35 cellular contexts compared by ENCODE assay signal in genomic region chr1:208039536-208040332, GRCh38.
"Had no signal": no experiment of that assay in that cellular context is flagged by ENCODE, and none has a peak within 500 bp of the region (broad histone marks: within the 10 kb centered on the region; RNA-seq: fewer than 3 reads in every experiment).

No MANE protein-coding gene starts in this region.

- H3K27ac ChIP-seq: ascending aorta, cardiac muscle cell, VCaP had no signal

- H3K4me3 ChIP-seq: ascending aorta, cardiac muscle cell had no signal

- H3K27me3 Mint-ChIP-seq: activated B cell treated with CpG ODN at 0.5 μM for 24 hours; activated CD4-positive, alpha-beta memory T cell treated with anti-CD3 and anti-CD28 coated beads for 36 hours; activated CD8-positive, alpha-beta T cell treated with anti-CD3 and anti-CD28 coated beads for 36 hours; activated naive CD8-positive, alpha-beta T cell; activated naive CD8-positive, alpha-beta T cell treated with anti-CD3 and anti-CD28 coated beads, Interleukin-2, amount 50 U/mL, for 24 hours; brain had no signal

- H3K4me1 Mint-ChIP-seq: activated B cell treated with CpG ODN at 0.5 μM for 24 hours; activated naive CD4-positive, alpha-beta T cell treated with anti-CD3 and anti-CD28 coated beads, Interleukin-2, amount 50 U/mL, for 24 hours; activated naive CD8-positive, alpha-beta T cell treated with anti-CD3 and anti-CD28 coated beads, Interleukin-2, amount 50 U/mL, for 24 hours; central memory CD8-positive, alpha-beta T cell had no signal

- H3K36me3 Mint-ChIP-seq: activated CD4-positive, alpha-beta memory T cell treated with anti-CD3 and anti-CD28 coated beads for 36 hours; activated naive CD4-positive, alpha-beta T cell treated with anti-CD3 and anti-CD28 coated beads, Interleukin-2, amount 10 ng/mL, durations not matched to agents 7 days and 5 days; activated naive CD4-positive, alpha-beta T cell treated with anti-CD3 and anti-CD28 coated beads, Interleukin-2, amount 50 U/mL, for 24 hours; activated naive CD8-positive, alpha-beta T cell; activated naive CD8-positive, alpha-beta T cell treated with anti-CD3 and anti-CD28 coated beads, Interleukin-2, amount 10 ng/mL, durations not matched to agents 7 days and 5 days had no signal

- ATAC-seq: activated CD8-positive, alpha-beta T cell treated with anti-CD3 and anti-CD28 coated beads for 36 hours; activated naive CD8-positive, alpha-beta T cell treated with anti-CD3 and anti-CD28 coated beads, Interleukin-2, amount 50 U/mL, for 24 hours had no signal

- DNase-seq: activated B cell treated with CpG ODN at 0.5 μM for 24 hours; activated CD4-positive, alpha-beta memory T cell treated with anti-CD3 and anti-CD28 coated beads for 36 hours; activated CD4-positive, alpha-beta T cell treated with anti-CD3 and anti-CD28 coated beads for 4 hours; activated CD4-positive, alpha-beta T cell treated with anti-CD3 and anti-CD28 coated beads, Interleukin-2, amount 10 ng/mL, durations not matched to agents 24 days and 14 days; activated CD4-positive, alpha-beta T cell treated with anti-CD3 and anti-CD28 coated beads, Interleukin-2, amount 50 U/mL, for 1 hour; activated CD4-positive, alpha-beta T cell treated with anti-CD3 and anti-CD28 coated beads, Interleukin-2, amount 50 U/mL, for 4 hours; activated CD4-positive, CD25-positive, alpha-beta regulatory T cell treated with anti-CD3 and anti-CD28 coated beads, Interleukin-2, amount 50 U/mL, for 72 hours; activated CD8-positive, alpha-beta memory T cell treated with anti-CD3 and anti-CD28 coated beads, Interleukin-2, amount 50 U/mL, for 4 hours; activated CD8-positive, alpha-beta T cell treated with anti-CD3 and anti-CD28 coated beads for 36 hours; activated effector memory CD4-positive, alpha-beta T cell treated with Interleukin-2 at 50 U/mL for 16 hours; activated gamma-delta T cell; activated naive CD4-positive, alpha-beta T cell treated with anti-CD3 and anti-CD28 coated beads, Interleukin-2, amount 10 ng/mL, durations not matched to agents 7 days and 5 days; activated naive CD4-positive, alpha-beta T cell treated with Interleukin-2 at 50 U/mL for 16 hours; activated naive CD8-positive, alpha-beta T cell treated with anti-CD3 and anti-CD28 coated beads, Interleukin-2, amount 10 ng/mL, durations not matched to agents 7 days and 5 days; activated naive CD8-positive, alpha-beta T cell treated with anti-CD3 and anti-CD28 coated beads, Interleukin-2, amount 50 U/mL, for 24 hours; activated T-cell treated with anti-CD3 and anti-CD28 coated beads for 4 hours; activated T-cell treated with anti-CD3 and anti-CD28 coated beads, Interleukin-2, amount 50 U/mL, for 1 hour; activated T-cell treated with anti-CD3 and anti-CD28 coated beads, Interleukin-2, amount 50 U/mL, for 48 hours; amygdala; anterior cingulate cortex; caudate nucleus; cerebellar nuclear complex; T-helper 1 cell; T-helper 2 cell; T-helper 9 cell had no signal

- H3K27me3 ChIP-seq: ascending aorta, cardiac muscle cell had no signal

- H3K4me3 Mint-ChIP-seq: activated B cell treated with CpG ODN at 0.5 μM for 24 hours; activated CD4-positive, alpha-beta memory T cell treated with anti-CD3 and anti-CD28 coated beads for 36 hours; activated CD4-positive, alpha-beta T cell treated with anti-CD3 and anti-CD28 coated beads, Interleukin-2, amount 10 ng/mL, durations not matched to agents 24 days and 14 days; activated CD8-positive, alpha-beta T cell treated with anti-CD3 and anti-CD28 coated beads for 36 hours; activated naive CD4-positive, alpha-beta T cell treated with anti-CD3 and anti-CD28 coated beads, Interleukin-2, amount 10 ng/mL, durations not matched to agents 7 days and 5 days; activated naive CD4-positive, alpha-beta T cell treated with anti-CD3 and anti-CD28 coated beads, Interleukin-2, amount 50 U/mL, for 24 hours; activated naive CD8-positive, alpha-beta T cell; activated naive CD8-positive, alpha-beta T cell treated with anti-CD3 and anti-CD28 coated beads, Interleukin-2, amount 10 ng/mL, durations not matched to agents 7 days and 5 days; activated naive CD8-positive, alpha-beta T cell treated with anti-CD3 and anti-CD28 coated beads, Interleukin-2, amount 50 U/mL, for 24 hours; brain; central memory CD8-positive, alpha-beta T cell; T-helper 1 cell treated with Interleukin-12 subunit alpha and Interleukin-12 subunit beta and Interleukin-4 antibody, amounts not matched to agents 30 μg/mL and 1 μg/mL, for 36 hours; T-helper 2 cell treated with Interferon-gamma antibody and Interleukin-4, amounts not matched to agents 5 μg/mL and 100 μg/mL, for 36 hours had no signal

- H3K9me3 ChIP-seq: ascending aorta had no signal

- H3K4me1 ChIP-seq: ascending aorta had no signal

- H3K9me3 Mint-ChIP-seq: activated B cell treated with CpG ODN at 0.5 μM for 24 hours; activated CD4-positive, alpha-beta memory T cell treated with anti-CD3 and anti-CD28 coated beads for 36 hours; activated CD4-positive, alpha-beta T cell treated with anti-CD3 and anti-CD28 coated beads, Interleukin-2, amount 10 ng/mL, durations not matched to agents 24 days and 14 days; activated CD8-positive, alpha-beta T cell treated with anti-CD3 and anti-CD28 coated beads for 36 hours; activated naive CD4-positive, alpha-beta T cell treated with anti-CD3 and anti-CD28 coated beads, Interleukin-2, amount 10 ng/mL, durations not matched to agents 7 days and 5 days; activated naive CD4-positive, alpha-beta T cell treated with anti-CD3 and anti-CD28 coated beads, Interleukin-2, amount 50 U/mL, for 24 hours; activated naive CD8-positive, alpha-beta T cell treated with anti-CD3 and anti-CD28 coated beads, Interleukin-2, amount 10 ng/mL, durations not matched to agents 7 days and 5 days; activated naive CD8-positive, alpha-beta T cell treated with anti-CD3 and anti-CD28 coated beads, Interleukin-2, amount 50 U/mL, for 24 hours; activated T-helper 2 cell treated with anti-CD3 and anti-CD28 coated beads, Interferon-gamma antibody, Interleukin-2, Interleukin-4, amounts not matched to agents 10 μg/mL and 5 μg/mL and 100 μg/mL, durations not matched to agents 14 hours and 24 hours and 36 hours; brain; central memory CD8-positive, alpha-beta T cell; T-helper 1 cell treated with Interleukin-12 subunit alpha and Interleukin-12 subunit beta and Interleukin-4 antibody, amounts not matched to agents 30 μg/mL and 1 μg/mL, for 36 hours; T-helper 2 cell treated with Interferon-gamma antibody and Interleukin-4, amounts not matched to agents 5 μg/mL and 100 μg/mL, for 36 hours had no signal
